Comparison of ENCODE assay signal across 1 cellular context in genomic region chr14:68679746-68680467, GRCh38.
TF ChIP-seq lines count a peak whose summit lies in the region.

No MANE protein-coding gene starts in this region.

TF ChIP-seq in HepG2, 621 proteins besides CTCF, POLR2A, EP300 and RAD21 (continued from another document):
- no peak for TF ChIP-seq NFAT5 (CRISPR knock-in tag; IDR thresholded peaks at IDR 0.05)
- TF ChIP-seq BCL6 (CRISPR knock-in tag; IDR thresholded peaks at IDR 0.05): 0 out of 2 replicates have a peak, but pooled peaks have one; percentile 40
- TF ChIP-seq ZNF513 (CRISPR knock-in tag; conservative IDR thresholded peaks at IDR 0.05): no peak
- TF ChIP-seq ZNF407 (CRISPR knock-in tag; IDR thresholded peaks at IDR 0.05; ENCODE audit: not compliant biosample characterization): no peak
- no peak for TF ChIP-seq ZNF687 (CRISPR knock-in tag; IDR thresholded peaks at IDR 0.05)
- no peak for TF ChIP-seq REST (IDR thresholded peaks at IDR 0.05; ENCODE audit: borderline replicate concordance in 1 of 2, low read depth in 1 of 2, low read length in 2 of 2)
- TF ChIP-seq MAFF (IDR thresholded peaks at IDR 0.05; ENCODE audit: low read depth, low read length): peak; percentile 91
- no peak for TF ChIP-seq CCDC6 (CRISPR knock-in tag; IDR thresholded peaks at IDR 0.05)
